ENCODE assay signal across 16 cellular contexts in the genomic region with DNA sequence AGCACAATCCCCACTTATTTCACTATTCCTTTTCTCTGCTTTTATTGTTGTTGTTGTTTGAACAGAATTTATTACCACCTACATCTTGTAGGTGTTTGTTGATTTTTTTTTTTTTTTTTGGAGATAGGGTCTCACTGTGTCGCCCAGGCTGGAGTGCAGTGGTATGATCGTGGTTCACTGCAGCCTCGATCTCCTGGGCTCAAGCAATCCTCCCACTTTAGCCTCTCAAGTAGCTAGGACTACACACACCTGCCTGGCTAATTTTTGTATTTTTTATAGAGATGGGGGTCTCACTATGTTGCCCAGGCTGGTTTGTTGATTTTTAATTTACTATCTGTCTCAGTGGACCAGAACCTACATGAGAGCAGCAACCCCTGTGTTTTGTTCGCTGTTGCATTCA. TPM values are rescaled to one million over a fixed set of nuclear protein-coding genes. Genes with fewer than 3 reads are reported as not detected.
DNase-seq lines count a peak whose midpoint lies in the region; ATAC-seq and TF ChIP-seq lines count a peak whose summit lies in the region.
"Had no signal": no experiment of that assay in that cellular context is flagged by ENCODE, and none has a peak within 500 bp of the region (broad histone marks: within the 10 kb centered on the region; RNA-seq: fewer than 3 reads in every experiment).

No MANE protein-coding gene starts in this region.

- peaks cover 82% of the 10 kb centered on the region for H3K79me2 ChIP-seq in DND-41 (ENCODE audit: insufficient read depth, low read length)
- no peaks in the 10 kb centered on the region for H3K79me2 ChIP-seq in HCT116 (ENCODE audit: insufficient read depth, low read length)

- no peak for TF ChIP-seq CTCF in DND-41 (IDR thresholded peaks at IDR 0.05; ENCODE audit: borderline replicate concordance, extremely low read depth, low read length, poor library complexity, severe bottlenecking)
- no peak for TF ChIP-seq CTCF in HCT116 (IDR thresholded peaks at IDR 0.05 in 2 of 3, conservative IDR thresholded peaks at IDR 0.05 in 1 of 3; ENCODE audit: borderline replicate concordance in 1 of 3, insufficient read depth in 1 of 3, low read depth in 2 of 3, low read length in 2 of 3)
- no peak for TF ChIP-seq CTCF in glutamatergic neuron (IDR thresholded peaks at IDR 0.05; ENCODE audit: partially characterized antibody, unreplicated experiment)
- no peak for TF ChIP-seq CTCF in dorsolateral prefrontal cortex (IDR thresholded peaks at IDR 0.05 in 54 of 56, conservative IDR thresholded peaks at IDR 0.05 in 2 of 56; ENCODE audit: low read depth in 1 of 56, partially characterized antibody in 56 of 56)

- no peaks in the 10 kb centered on the region for H3K27me3 Mint-ChIP-seq in T-helper 17 cell
- H3K27me3 Mint-ChIP-seq in glutamatergic neuron (ENCODE audit: unreplicated experiment), result peaks cover 5% of the 10 kb centered on the region
- H3K27me3 Mint-ChIP-seq in activated T-cell treated with anti-CD3 and anti-CD28 coated beads, Interleukin-2, amount 50 U/mL, for 24 hours, result peaks cover 7% of the 10 kb centered on the region

- H3K9me3 Mint-ChIP-seq in glutamatergic neuron (ENCODE audit: unreplicated experiment), result peaks cover 2% of the 10 kb centered on the region
- no peaks in the 10 kb centered on the region for H3K9me3 Mint-ChIP-seq in activated T-cell treated with anti-CD3 and anti-CD28 coated beads, Interleukin-2, amount 50 U/mL, for 24 hours

- peak overlapping the region in 1 of 2 experiments; percentile 26; a peak in 1 of 4 replicates for H3K4me3 ChIP-seq in DND-41 (ENCODE audit: low read depth in 1 of 2, low read length in 2 of 2)
- H3K4me3 ChIP-seq in HCT116 (replicated peaks in 1 of 2; ENCODE audit: low read depth in 1 of 2, low read length in 2 of 2), result no peak overlapping the region
- H3K4me3 ChIP-seq in dorsolateral prefrontal cortex, result peak overlapping the region in 6 of 59 donors; percentile 1 to 18 (median 4)

- H3K4me1 Mint-ChIP-seq in T-helper 17 cell (peaks cover 39% of the 10 kb centered on the region), glutamatergic neuron (ENCODE audit: low read depth, unreplicated experiment) (peaks cover 28% of the 10 kb centered on the region)
- peaks cover 50% of the 10 kb centered on the region for H3K4me1 Mint-ChIP-seq in activated T-cell treated with anti-CD3 and anti-CD28 coated beads, Interleukin-2, amount 50 U/mL, for 24 hours (ENCODE audit: low read depth)

- no peak for TF ChIP-seq RAD21 in HCT116 (IDR thresholded peaks at IDR 0.05; ENCODE audit: low read depth)

- CTCF ChIA-PET in HCT116 (lab: Charles Lee), result interaction anchor here (1.0 kb wide), 1 partner anchor 12 kb away, joined by 3 read pairs; no protein-coding TSS in a partner anchor

- no peak for DNase-seq in DND-41
- DNase-seq in HCT116 (ENCODE audit: low read depth, low spot score), result no peak
- DNase-seq in T-helper 17 cell, result no peak
- DNase-seq in glutamatergic neuron, result no peak
- no peak for DNase-seq in dorsolateral prefrontal cortex
- DNase-seq in NOMO-1 (lab: John Stamatoyannopoulos, UW; ENCODE audit: unreplicated experiment in 2 of 2), result no peak
- no peak for DNase-seq in activated T-cell treated with anti-CD3 and anti-CD28 coated beads, Interleukin-2, amount 50 U/mL, for 24 hours
- DNase-seq: H7, KG1, NCI-H1092 treated with DMSO at 0.1 percent for 48 hours, NCI-H1694 treated with DMSO at 0.1 percent for 48 hours, NCI-H2107, NCI-H2227 treated with DMSO at 0.1 percent for 48 hours, NCI-H524, OCI-M1 had no signal

- no peaks in the 10 kb centered on the region for H3K9me2 ChIP-seq in HCT116 (ENCODE audit: insufficient read depth)

- H3K27me3 ChIP-seq in DND-41 (ENCODE audit: insufficient read depth, low read length, poor library complexity), result no peaks in the 10 kb centered on the region
- no peaks in the 10 kb centered on the region for H3K27me3 ChIP-seq in HCT116 (ENCODE audit: insufficient read depth, low read length)
- H3K27me3 ChIP-seq in dorsolateral prefrontal cortex, result no peaks in the 10 kb centered on the region

- POLR2A ChIA-PET in HCT116 (lab: Charles Lee), result no interaction called here

- peaks cover 53% of the 10 kb centered on the region for H3K4me1 ChIP-seq in DND-41 (ENCODE audit: insufficient read depth, low read length)
- peaks cover 0 to 14% of the 10 kb centered on the region in 2 experiments; a peak in 2 of 4 replicates for H3K4me1 ChIP-seq in HCT116 (ENCODE audit: control insufficient read depth in 1 of 2, insufficient read depth in 2 of 2, low read length in 2 of 2)

- H3K27ac ChIP-seq in DND-41 (ENCODE audit: low read length) (no peak overlapping the region), HCT116 (ENCODE audit: low read depth, low read length) (no peak overlapping the region), dorsolateral prefrontal cortex (no peak overlapping the region)

- peaks cover 26% of the 10 kb centered on the region for H4K20me1 ChIP-seq in DND-41 (ENCODE audit: insufficient read depth, low read length)
- no peaks in the 10 kb centered on the region for H4K20me1 ChIP-seq in HCT116 (ENCODE audit: insufficient read depth)

- H2AFZ ChIP-seq in DND-41 (ENCODE audit: low read depth, low read length), result no peak overlapping the region
- peak overlapping the region; percentile 75 for H2AFZ ChIP-seq in HCT116 (ENCODE audit: low read depth, low read length, poor library complexity, severe bottlenecking)

- H3K4me3 Mint-ChIP-seq in T-helper 17 cell (no peak overlapping the region), glutamatergic neuron (ENCODE audit: unreplicated experiment) (peak overlapping the region; percentile 16)
- H3K4me3 Mint-ChIP-seq in activated T-cell treated with anti-CD3 and anti-CD28 coated beads, Interleukin-2, amount 50 U/mL, for 24 hours, result no peak overlapping the region

- peak overlapping the region; percentile 75 for H3K27ac Mint-ChIP-seq in T-helper 17 cell
- H3K27ac Mint-ChIP-seq in glutamatergic neuron (ENCODE audit: unreplicated experiment), result no peak overlapping the region
- no peak overlapping the region for H3K27ac Mint-ChIP-seq in activated T-cell treated with anti-CD3 and anti-CD28 coated beads, Interleukin-2, amount 50 U/mL, for 24 hours

- RAD21 ChIA-PET in HCT116 (lab: Charles Lee; ENCODE audit: low non-redundant PET in 1 of 2, low total read pairs in 2 of 2, uncharacterized antibody in 2 of 2, unreplicated experiment in 2 of 2), result no interaction called here

- no peak overlapping the region for H3K9ac ChIP-seq in DND-41 (ENCODE audit: low read depth, low read length)
- no peak overlapping the region for H3K9ac ChIP-seq in HCT116 (ENCODE audit: low read length)

- H3K4me2 ChIP-seq in DND-41 (ENCODE audit: insufficient read depth, low read length) (peak overlapping the region; percentile 74), HCT116 (ENCODE audit: low read length) (peak overlapping the region; percentile 49)

- H3K36me3 ChIP-seq in DND-41 (ENCODE audit: insufficient read depth, low read length) (peaks cover 76% of the 10 kb centered on the region), HCT116 (ENCODE audit: control insufficient read depth in 1 of 2, insufficient read depth in 2 of 2, low read length in 2 of 2) (no peaks in the 10 kb centered on the region)

- TF ChIP-seq POLR2A in HCT116 (IDR thresholded peaks at IDR 0.05; ENCODE audit: borderline replicate concordance, extremely low read depth, insufficient read depth, insufficient read length), result no peak

- ATAC-seq in DND-41 (ENCODE audit: insufficient read depth, low read depth) (no peak), HCT116 (no peak), T-helper 17 cell (no peak), HG02571 (IDR thresholded peaks at IDR 0.05; ENCODE audit: unreplicated experiment) (no peak)

- H3K36me3 Mint-ChIP-seq in T-helper 17 cell (ENCODE audit: low read depth) (peaks cover 25% of the 10 kb centered on the region), glutamatergic neuron (ENCODE audit: unreplicated experiment) (no peaks in the 10 kb centered on the region)
- H3K36me3 Mint-ChIP-seq in activated T-cell treated with anti-CD3 and anti-CD28 coated beads, Interleukin-2, amount 50 U/mL, for 24 hours (ENCODE audit: low read depth), result peaks cover 85% of the 10 kb centered on the region

- no peaks in the 10 kb centered on the region for H3K9me3 ChIP-seq in DND-41 (ENCODE audit: insufficient read depth, low read length, severe bottlenecking)
- H3K9me3 ChIP-seq in HCT116 (ENCODE audit: control insufficient read depth in 1 of 2, insufficient read depth in 1 of 2, low read depth in 1 of 2, low read length in 2 of 2), result no peaks in the 10 kb centered on the region
- no peaks in the 10 kb centered on the region for H3K9me3 ChIP-seq in T-helper 17 cell (ENCODE audit: control insufficient read depth, low read length, poor library complexity, severe bottlenecking)

- intact Hi-C loops in HCT116 (cut with micrococcal nuclease) (no loop called here), dorsolateral prefrontal cortex (cut with DNase I) (loop anchor here in 1 of 2 donors (5.0 to 10.0 kb wide), 2 partner anchors 254 to 289 kb away; a partner anchor contains a TSS)

- BruUV-seq in HCT116 (replicated peaks; lab: Mats Ljungman, UMichigan), result no TSS peak

TF ChIP-seq in HCT116, 20 proteins besides CTCF, POLR2A, EP300 and RAD21 (continues in another document):
- TF ChIP-seq POLR2AphosphoS5 (IDR thresholded peaks at IDR 0.05; ENCODE audit: low read depth, low read length), result no peak
- TF ChIP-seq, protein P1, sequence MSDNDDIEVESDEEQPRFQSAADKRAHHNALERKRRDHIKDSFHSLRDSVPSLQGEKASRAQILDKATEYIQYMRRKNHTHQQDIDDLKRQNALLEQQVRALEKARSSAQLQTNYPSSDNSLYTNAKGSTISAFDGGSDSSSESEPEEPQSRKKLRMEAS (IDR thresholded peaks at IDR 0.05), result no peak
- TF ChIP-seq ZNF274 (IDR thresholded peaks at IDR 0.05; ENCODE audit: low read depth, low read length), result no peak
- no peak for TF ChIP-seq EZH2phosphoT487 (IDR thresholded peaks at IDR 0.05; ENCODE audit: borderline replicate concordance)

RNA-seq across cellular contexts. Expression of a gene that starts 3.6 kb away (rescaled TPM):
- total RNA-seq in HCT116 (2021; ENCODE audit: unreplicated experiment), result 0.81 TPM
- polyA plus RNA-seq in HCT116 (2012), result 0.15 and 0.40 TPM in 2 replicates
- total RNA-seq in T-helper 17 cell, result 1 to 10 TPM; 2.9 TPM
- total RNA-seq in glutamatergic neuron (ENCODE audit: unreplicated experiment), result 16.7 TPM
- 10 to 100 TPM in 5 of 120 experiments, 1 to 10 TPM in 115; 5.0 to 10.7 (median 8.0) TPM for total RNA-seq in dorsolateral prefrontal cortex

RNA-seq across cellular contexts. Expression of a gene that starts 46.2 kb away (rescaled TPM):
- total RNA-seq in HCT116 (2021; ENCODE audit: unreplicated experiment) (11.2 TPM), T-helper 17 cell (1 to 10 TPM; 2.0 to 3.9 TPM), glutamatergic neuron (ENCODE audit: unreplicated experiment) (16.0 TPM), dorsolateral prefrontal cortex (10 to 100 TPM in 5 of 120 experiments, 1 to 10 TPM in 115; 3.0 to 12.6 (median 6.7) TPM)
- 2.9 and 3.6 TPM in 2 replicates for polyA plus RNA-seq in HCT116 (2012)

RNA-seq across cellular contexts. Expression of a gene that starts 47.4 kb away (rescaled TPM):
- total RNA-seq in HCT116 (2021; ENCODE audit: unreplicated experiment), result not detected
- not detected in 2 replicates for polyA plus RNA-seq in HCT116 (2012)
- under 1 TPM; 0.12 to 0.52 TPM for total RNA-seq in T-helper 17 cell
- 18.2 TPM for total RNA-seq in glutamatergic neuron (ENCODE audit: unreplicated experiment)
- 10 to 100 TPM in 13 of 120 experiments, 1 to 10 TPM in 107; 2.8 to 15.4 (median 6.4) TPM for total RNA-seq in dorsolateral prefrontal cortex

RNA-seq across cellular contexts. Expression of a gene that starts 60.0 kb away (rescaled TPM):
- total RNA-seq in HCT116 (2021; ENCODE audit: unreplicated experiment) (10.1 TPM), T-helper 17 cell (under 1 TPM; 0.77 to 0.86 TPM), glutamatergic neuron (ENCODE audit: unreplicated experiment) (6.9 TPM), dorsolateral prefrontal cortex (10 to 100 TPM; 15.3 to 71.5 (median 32.3) TPM)
- polyA plus RNA-seq in HCT116 (2012), result 7.1 and 7.4 TPM in 2 replicates
